In the genomic region with DNA sequence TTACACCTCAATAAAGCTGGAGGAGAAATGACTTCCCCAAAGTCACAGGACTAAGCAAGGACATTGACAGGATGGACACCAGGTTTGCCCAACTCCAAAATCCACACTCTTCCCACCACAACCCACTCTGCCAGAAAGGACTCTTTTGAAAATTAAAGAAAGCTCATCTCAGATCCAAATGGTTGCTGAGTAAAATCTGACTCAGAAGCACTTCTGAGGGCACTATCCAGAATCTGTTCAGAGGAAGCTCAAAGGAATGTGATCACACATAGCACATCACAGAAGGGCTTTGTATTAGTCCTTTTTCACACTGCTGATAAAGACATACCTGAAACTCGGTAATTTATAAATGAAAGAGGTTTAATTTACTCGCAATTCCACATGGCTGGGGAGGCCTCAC, we compare ENCODE assay signal across 17 cellular contexts.
DNase-seq lines count a peak whose midpoint lies in the region; ATAC-seq and TF ChIP-seq lines count a peak whose summit lies in the region.
"Had no signal": no experiment of that assay in that cellular context is flagged by ENCODE, and none has a peak within 500 bp of the region (broad histone marks: within the 10 kb centered on the region; RNA-seq: fewer than 3 reads in every experiment).

No MANE protein-coding gene starts in this region.

- in situ Hi-C loops in SK-MEL-5 (cut with HindIII; ENCODE audit: low pct_unique_long_range_greater_than_20kb, low sequenced_read_pairs) = no loop called here

- no peak for TF ChIP-seq RAD21 in HCT116 (IDR thresholded peaks at IDR 0.05; ENCODE audit: low read depth)

- no peaks in the 10 kb centered on the region for H3K9me3 ChIP-seq in HCT116 (ENCODE audit: control insufficient read depth in 1 of 2, insufficient read depth in 1 of 2, low read depth in 1 of 2, low read length in 2 of 2)
- H3K9me3 ChIP-seq: MG63, Peyer's patch had no signal

- no peaks in the 10 kb centered on the region for H3K36me3 ChIP-seq in HCT116 (ENCODE audit: control insufficient read depth in 1 of 2, insufficient read depth in 2 of 2, low read length in 2 of 2)
- H3K36me3 ChIP-seq: MG63, Peyer's patch had no signal

- RAD21 ChIA-PET in HCT116 (lab: Charles Lee; ENCODE audit: low non-redundant PET in 1 of 2, low total read pairs in 2 of 2, uncharacterized antibody in 2 of 2, unreplicated experiment in 2 of 2) = no interaction called here

- POLR2A ChIA-PET in HCT116 (lab: Charles Lee) = no interaction called here

- no peaks in the 10 kb centered on the region for H3K36me3 Mint-ChIP-seq in chondrocyte (ENCODE audit: low read depth)

- H3K4me3 ChIP-seq in AG10803 (ENCODE audit: low read length) = no peak overlapping the region
- H3K4me3 ChIP-seq in HCT116 (replicated peaks in 1 of 2; ENCODE audit: low read depth in 1 of 2, low read length in 2 of 2) = no peak overlapping the region
- H3K4me3 ChIP-seq: MG63, Peyer's patch had no signal

- ATAC-seq in HCT116 = no peak; the same call in 1 of the 2 replicates
- peak; percentile 83 for ATAC-seq in foreskin keratinocyte
- ATAC-seq in GM21619 (IDR thresholded peaks at IDR 0.05; ENCODE audit: unreplicated experiment) = no peak
- no peak for ATAC-seq in GM21390 (IDR thresholded peaks at IDR 0.05; ENCODE audit: unreplicated experiment)

- H3K27me3 ChIP-seq in HCT116 (ENCODE audit: insufficient read depth, low read length) = no peaks in the 10 kb centered on the region
- H3K27me3 ChIP-seq in foreskin keratinocyte = no peaks in the 10 kb centered on the region
- H3K27me3 ChIP-seq: MG63, Peyer's patch had no signal

- H3K27ac ChIP-seq in HCT116 (ENCODE audit: low read depth, low read length) (no peak overlapping the region), foreskin keratinocyte (peak overlapping the region; percentile 70)
- H3K27ac ChIP-seq: HL-60, Peyer's patch had no signal

- TF ChIP-seq CTCF in AG10803 (conservative IDR thresholded peaks at IDR 0.05; ENCODE audit: low read length) = no peak
- no peak for TF ChIP-seq CTCF in HCT116 (IDR thresholded peaks at IDR 0.05 in 2 of 3, conservative IDR thresholded peaks at IDR 0.05 in 1 of 3; ENCODE audit: borderline replicate concordance in 1 of 3, insufficient read depth in 1 of 3, low read depth in 2 of 3, low read length in 2 of 3)
- no peak for TF ChIP-seq CTCF in foreskin keratinocyte (conservative IDR thresholded peaks at IDR 0.05)
- no peak for TF ChIP-seq CTCF in chondrocyte (IDR thresholded peaks at IDR 0.05)

- H3K4me1 ChIP-seq in HCT116 (ENCODE audit: control insufficient read depth in 1 of 2, insufficient read depth in 2 of 2, low read length in 2 of 2) (peaks cover 0 to 21% of the 10 kb centered on the region in 2 experiments; a peak in 2 of 4 replicates), foreskin keratinocyte (peaks cover 18% of the 10 kb centered on the region)
- H3K4me1 ChIP-seq: Peyer's patch had no signal

- no peaks in the 10 kb centered on the region for H3K79me2 ChIP-seq in HCT116 (ENCODE audit: insufficient read depth, low read length)

- intact Hi-C loops in HCT116 (cut with micrococcal nuclease) = no loop called here

- H2AFZ ChIP-seq in HCT116 (ENCODE audit: low read depth, low read length, poor library complexity, severe bottlenecking) = no peak overlapping the region

- no peak for TF ChIP-seq POLR2A in HCT116 (IDR thresholded peaks at IDR 0.05; ENCODE audit: borderline replicate concordance, extremely low read depth, insufficient read depth, insufficient read length)

- BruUV-seq in HCT116 (replicated peaks; lab: Mats Ljungman, UMichigan) = no TSS peak

- no peaks in the 10 kb centered on the region for H3K4me1 Mint-ChIP-seq in chondrocyte (ENCODE audit: low read depth)

- peak; percentile 57 for DNase-seq in AG10803 (ENCODE audit: low read depth)
- DNase-seq in HCT116 (ENCODE audit: low read depth, low spot score) = peak; percentile 15
- DNase-seq in SK-MEL-5 (ENCODE audit: low read depth, low spot score) = peak; percentile 4
- peak in 1 of 2 donors; percentile 64 for DNase-seq in foreskin keratinocyte
- DNase-seq in COLO829 (ENCODE audit: low spot score) = no peak
- no peak for DNase-seq in chondrocyte (ENCODE audit: low spot score)
- DNase-seq: CD4-positive, CD25-positive, alpha-beta regulatory T cell; DND-41; KG1; MG63; NCI-H1105; NCI-H1694 treated with DMSO at 0.1 percent for 48 hours; Peyer's patch; SHP77 treated with DMSO at 0.1 percent for 48 hours had no signal

- no peak overlapping the region for H3K27ac Mint-ChIP-seq in chondrocyte (ENCODE audit: unreplicated experiment)
- H3K27ac Mint-ChIP-seq: CD4-positive, CD25-positive, alpha-beta regulatory T cell had no signal

- peaks cover 3% of the 10 kb centered on the region for H3K9me3 Mint-ChIP-seq in chondrocyte (ENCODE audit: low read depth)

- H3K4me3 Mint-ChIP-seq in chondrocyte (ENCODE audit: unreplicated experiment) = no peak overlapping the region
- H3K4me3 Mint-ChIP-seq: CD4-positive, CD25-positive, alpha-beta regulatory T cell had no signal

- H3K27me3 Mint-ChIP-seq in chondrocyte (ENCODE audit: low read depth) = no peaks in the 10 kb centered on the region
- H3K27me3 Mint-ChIP-seq: CD4-positive, CD25-positive, alpha-beta regulatory T cell had no signal

- H4K20me1 ChIP-seq in HCT116 (ENCODE audit: insufficient read depth) = no peaks in the 10 kb centered on the region

- H3K4me2 ChIP-seq in HCT116 (ENCODE audit: low read length) = peak overlapping the region; percentile 37; the same call in 1 of the 2 replicates

- CTCF ChIA-PET in HCT116 (lab: Charles Lee) = no interaction called here

- no peaks in the 10 kb centered on the region for H3K9me2 ChIP-seq in HCT116 (ENCODE audit: insufficient read depth)

- no peak overlapping the region for H3K9ac ChIP-seq in HCT116 (ENCODE audit: low read length)

TF ChIP-seq in HCT116, 20 proteins besides CTCF, POLR2A, EP300 and RAD21:
- TF ChIP-seq, protein P1, sequence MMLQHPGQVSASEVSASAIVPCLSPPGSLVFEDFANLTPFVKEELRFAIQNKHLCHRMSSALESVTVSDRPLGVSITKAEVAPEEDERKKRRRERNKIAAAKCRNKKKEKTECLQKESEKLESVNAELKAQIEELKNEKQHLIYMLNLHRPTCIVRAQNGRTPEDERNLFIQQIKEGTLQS (IDR thresholded peaks at IDR 0.05) = no peak
- TF ChIP-seq SP1 (IDR thresholded peaks at IDR 0.05; ENCODE audit: low read depth) (peak; percentile 34; the same call in 1 of the 2 replicates), FOSL1 (IDR thresholded peaks at IDR 0.05; ENCODE audit: low read depth) (peak; percentile 45; the same call in 1 of the 2 replicates)
- TF ChIP-seq, protein P2, sequence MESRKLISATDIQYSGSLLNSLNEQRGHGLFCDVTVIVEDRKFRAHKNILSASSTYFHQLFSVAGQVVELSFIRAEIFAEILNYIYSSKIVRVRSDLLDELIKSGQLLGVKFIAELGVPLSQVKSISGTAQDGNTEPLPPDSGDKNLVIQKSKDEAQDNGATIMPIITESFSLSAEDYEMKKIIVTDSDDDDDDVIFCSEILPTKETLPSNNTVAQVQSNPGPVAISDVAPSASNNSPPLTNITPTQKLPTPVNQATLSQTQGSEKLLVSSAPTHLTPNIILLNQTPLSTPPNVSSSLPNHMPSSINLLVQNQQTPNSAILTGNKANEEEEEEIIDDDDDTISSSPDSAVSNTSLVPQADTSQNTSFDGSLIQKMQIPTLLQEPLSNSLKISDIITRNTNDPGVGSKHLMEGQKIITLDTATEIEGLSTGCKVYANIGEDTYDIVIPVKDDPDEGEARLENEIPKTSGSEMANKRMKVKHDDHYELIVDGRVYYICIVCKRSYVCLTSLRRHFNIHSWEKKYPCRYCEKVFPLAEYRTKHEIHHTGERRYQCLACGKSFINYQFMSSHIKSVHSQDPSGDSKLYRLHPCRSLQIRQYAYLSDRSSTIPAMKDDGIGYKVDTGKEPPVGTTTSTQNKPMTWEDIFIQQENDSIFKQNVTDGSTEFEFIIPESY (IDR thresholded peaks at IDR 0.05; ENCODE audit: extremely low read depth, insufficient replicate concordance, low read length) = no peak

Comparison
In these comparisons a context has a peak if more than half of its experiments do, and no peak if none do; other contexts are left out.
1. DNase-seq: peak in AG10803 (single experiment), HCT116 (single experiment) and SK-MEL-5 (single experiment); none in COLO829 (single experiment) and chondrocyte (single experiment).